ENCODE assay signal across 24 cellular contexts in the genomic region with DNA sequence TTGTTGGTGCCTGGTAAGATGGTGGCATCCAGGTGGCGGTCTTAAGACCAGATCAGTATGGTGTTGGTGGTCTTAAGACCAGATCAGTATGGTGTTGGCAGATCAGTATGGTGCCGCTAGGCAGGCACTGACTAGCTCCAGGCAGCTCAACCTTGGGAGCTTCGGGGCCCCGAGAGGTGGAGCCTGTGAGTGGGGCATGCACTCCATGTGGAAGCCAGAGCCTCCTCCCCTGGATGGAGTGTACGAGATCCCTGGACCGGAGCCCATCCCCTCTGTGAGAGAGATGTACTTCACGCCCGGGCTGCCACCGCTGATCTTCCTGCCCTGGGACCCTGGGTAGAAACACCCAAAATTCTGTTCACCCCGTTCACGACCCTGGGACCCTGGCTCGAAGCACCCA.
"Had no signal": no experiment of that assay in that cellular context is flagged by ENCODE, and none has a peak within 500 bp of the region (broad histone marks: within the 10 kb centered on the region; RNA-seq: fewer than 3 reads in every experiment).

No MANE protein-coding gene starts in this region.

- ATAC-seq: activated CD8-positive, alpha-beta memory T cell treated with anti-CD3 and anti-CD28 coated beads, Interleukin-2, amount 10 ng/mL, durations not matched to agents 7 days and 5 days; activated CD8-positive, alpha-beta T cell treated with anti-CD3 and anti-CD28 coated beads for 36 hours; esophagus mucosa; left lung; pancreas; psoas muscle; SK-N-SH treated with all-trans-retinoic acid at 6 μM for 48 hours had no signal

- H3K9me3 ChIP-seq: left lung, pancreas, psoas muscle, right atrium auricular region, stomach, suprapubic skin, tibial nerve had no signal

- H3K27ac ChIP-seq: left lung, pancreas, psoas muscle, right atrium auricular region, stomach, suprapubic skin, tibial nerve had no signal

- H3K27ac Mint-ChIP-seq: activated B cell treated with CpG ODN at 0.5 μM for 24 hours; activated CD8-positive, alpha-beta memory T cell treated with anti-CD3 and anti-CD28 coated beads, Interleukin-2, amount 10 ng/mL, durations not matched to agents 7 days and 5 days; activated T-helper 2 cell treated with anti-CD3 and anti-CD28 coated beads, Interferon-gamma antibody, Interleukin-2, Interleukin-4, amounts not matched to agents 10 μg/mL and 5 μg/mL and 100 μg/mL, durations not matched to agents 14 hours and 24 hours and 36 hours had no signal

- H3K9me3 Mint-ChIP-seq: activated B cell treated with CpG ODN at 0.5 μM for 24 hours; activated T-helper 2 cell treated with anti-CD3 and anti-CD28 coated beads, Interferon-gamma antibody, Interleukin-2, Interleukin-4, amounts not matched to agents 10 μg/mL and 5 μg/mL and 100 μg/mL, durations not matched to agents 14 hours and 24 hours and 36 hours; naive B cell had no signal

- DNase-seq: activated B cell treated with CpG ODN at 0.5 μM for 24 hours; activated CD8-positive, alpha-beta memory T cell treated with anti-CD3 and anti-CD28 coated beads, Interleukin-2, amount 10 ng/mL, durations not matched to agents 7 days and 5 days; activated CD8-positive, alpha-beta T cell treated with anti-CD3 and anti-CD28 coated beads for 36 hours; activated naive CD4-positive, alpha-beta T cell; activated T-cell treated with anti-CD3 and anti-CD28 coated beads for 4 hours; central memory CD4-positive, alpha-beta T cell; effector memory CD4-positive, alpha-beta T cell; foreskin melanocyte; kidney; left lung; naive B cell; psoas muscle; stimulated activated CD4-positive, alpha-beta T cell treated with anti-CD3 and anti-CD28 coated beads, Interleukin-4, amount 100 ng/mL, for 4 hours; stomach; T1000 had no signal

- H3K4me1 ChIP-seq: pancreas, psoas muscle, right atrium auricular region, tibial nerve had no signal

- H3K27me3 Mint-ChIP-seq: activated B cell treated with CpG ODN at 0.5 μM for 24 hours; activated CD4-positive, alpha-beta T cell treated with anti-CD3 and anti-CD28 coated beads, Interleukin-2, amount 10 ng/mL, durations not matched to agents 24 days and 14 days; activated CD8-positive, alpha-beta memory T cell treated with anti-CD3 and anti-CD28 coated beads, Interleukin-2, amount 10 ng/mL, durations not matched to agents 7 days and 5 days; activated CD8-positive, alpha-beta T cell treated with anti-CD3 and anti-CD28 coated beads for 36 hours; naive B cell had no signal

- H3K4me3 Mint-ChIP-seq: activated B cell treated with CpG ODN at 0.5 μM for 24 hours; activated CD4-positive, alpha-beta T cell treated with anti-CD3 and anti-CD28 coated beads, Interleukin-2, amount 10 ng/mL, durations not matched to agents 24 days and 14 days; activated CD8-positive, alpha-beta memory T cell treated with anti-CD3 and anti-CD28 coated beads, Interleukin-2, amount 10 ng/mL, durations not matched to agents 7 days and 5 days; activated CD8-positive, alpha-beta T cell treated with anti-CD3 and anti-CD28 coated beads for 36 hours had no signal

- H3K27me3 ChIP-seq: left lung, pancreas, right atrium auricular region, stomach, suprapubic skin, tibial nerve had no signal

- H3K4me3 ChIP-seq: left lung, lung, pancreas, psoas muscle, right atrium auricular region, stomach, suprapubic skin, tibial nerve had no signal

- H3K36me3 ChIP-seq: pancreas, right atrium auricular region had no signal
